In the genomic region with DNA sequence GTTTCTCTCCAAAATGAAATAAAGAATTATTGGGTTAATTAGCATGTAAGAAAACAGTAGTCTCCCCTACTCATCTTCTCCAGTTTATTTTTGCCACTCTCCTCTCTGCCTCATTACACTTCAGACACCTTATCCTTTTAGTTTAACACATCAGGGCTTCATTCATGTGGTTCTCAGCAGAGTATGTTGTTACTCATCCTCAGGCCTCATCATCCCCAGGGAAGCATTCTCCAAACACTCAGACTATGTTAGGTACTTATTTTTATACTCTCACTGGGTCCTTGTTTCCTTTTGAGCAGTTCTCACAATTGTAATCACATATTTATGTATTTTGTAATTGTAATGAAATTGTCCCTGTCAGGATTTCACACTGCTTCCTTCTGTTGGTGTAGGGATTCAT, we compare ENCODE assay signal across 23 cellular contexts.
A peak's percentile ranks its signal among the peaks of the same experiment; 100 is the strongest.
DNase-seq lines count a peak whose midpoint lies in the region; ATAC-seq and TF ChIP-seq lines count a peak whose summit lies in the region.
"Had no signal": no experiment of that assay in that cellular context is flagged by ENCODE, and none has a peak within 500 bp of the region (broad histone marks: within the 10 kb centered on the region; RNA-seq: fewer than 3 reads in every experiment).

No MANE protein-coding gene starts in this region.

- H3K4me1 ChIP-seq in GM23248 (ENCODE audit: insufficient read depth) (no peaks in the 10 kb centered on the region), hepatocyte (ENCODE audit: insufficient read depth) (peaks cover 12% of the 10 kb centered on the region), psoas muscle (peaks cover 22% of the 10 kb centered on the region), suprapubic skin (no peaks in the 10 kb centered on the region), osteoblast (ENCODE audit: insufficient read depth, low read length) (no peaks in the 10 kb centered on the region)

- H3K36me3 ChIP-seq in GM23248 (ENCODE audit: low read depth) (no peaks in the 10 kb centered on the region), hepatocyte (replicated peaks; ENCODE audit: insufficient read depth, low read depth) (no peaks in the 10 kb centered on the region), psoas muscle (ENCODE audit: insufficient read depth in 1 of 2, low read depth in 1 of 2) (no peaks in the 10 kb centered on the region), suprapubic skin (no peaks in the 10 kb centered on the region), osteoblast (ENCODE audit: insufficient read depth, low read length) (no peaks in the 10 kb centered on the region)
- H3K36me3 ChIP-seq: gastrocnemius medialis had no signal

- H3F3A ChIP-seq in GM23248 (ENCODE audit: insufficient read depth) = no peaks in the 10 kb centered on the region

- 0 out of 2 replicates have a peak, but pooled peaks cover 6% of the 10 kb centered on the region for H3K27me3 ChIP-seq in GM23248 (replicated peaks; ENCODE audit: insufficient read depth)
- no peaks in the 10 kb centered on the region for H3K27me3 ChIP-seq in hepatocyte
- no peaks in the 10 kb centered on the region for H3K27me3 ChIP-seq in psoas muscle (ENCODE audit: insufficient read depth in 3 of 3, low read length in 2 of 3)
- no peaks in the 10 kb centered on the region for H3K27me3 ChIP-seq in suprapubic skin
- H3K27me3 ChIP-seq in osteoblast (ENCODE audit: insufficient read depth, low read length) = no peaks in the 10 kb centered on the region
- H3K27me3 ChIP-seq: gastrocnemius medialis had no signal

- ATAC-seq in psoas muscle = peak; percentile 66 to 80 (median 76)
- ATAC-seq in GM21526 (IDR thresholded peaks at IDR 0.05; ENCODE audit: low FRiP score, unreplicated experiment) = no peak
- ATAC-seq: gastrocnemius medialis; GM23338; HepG2; stimulated activated memory B cell treated with anti-CD40 and anti-IgM and Interleukin-4, amounts not matched to agents 10 μg/mL and 1 μg/mL and 100 μg/mL, for 72 hours had no signal

- DNase-seq in GM23248 = peak; percentile 54
- DNase-seq in astrocyte of the hippocampus (ENCODE audit: low read depth, low spot score) = peak; percentile 6
- no peak for DNase-seq in hepatocyte (ENCODE audit: low spot score)
- DNase-seq in psoas muscle = no peak
- DNase-seq in suprapubic skin (ENCODE audit: low spot score in 2 of 2) = no peak
- no peak for DNase-seq in T-helper 9 cell
- no peak for DNase-seq in osteoblast (ENCODE audit: insufficient read length, low spot score, missing footprints)
- DNase-seq: activated CD4-positive, alpha-beta T cell treated with anti-CD3 and anti-CD28 coated beads for 1 hour; activated naive CD4-positive, alpha-beta T cell; activated T-cell treated with anti-CD3 and anti-CD28 coated beads, Interleukin-2, amount 50 U/mL, for 24 hours; amniotic stem cell; CD4-positive, alpha-beta memory T cell; gastrocnemius medialis; left colon; mesendoderm; NCI-H1092 treated with DMSO at 0.1 percent for 48 hours; NCI-H2029; NCI-H446 treated with DMSO at 0.1 percent for 48 hours; SHP77 treated with DMSO at 0.1 percent for 48 hours had no signal

- no peak overlapping the region for H3K4me3 ChIP-seq in GM23248
- no peak overlapping the region for H3K4me3 ChIP-seq in hepatocyte
- H3K4me3 ChIP-seq in psoas muscle = no peak overlapping the region
- no peak overlapping the region for H3K4me3 ChIP-seq in suprapubic skin
- no peak overlapping the region for H3K4me3 ChIP-seq in osteoblast (ENCODE audit: insufficient read depth, low read length)
- H3K4me3 ChIP-seq: gastrocnemius medialis, GM23338 had no signal

- H3K9ac ChIP-seq in GM23248 = no peak overlapping the region

- H3K79me2 ChIP-seq in GM23248 (ENCODE audit: insufficient read depth) (no peaks in the 10 kb centered on the region), hepatocyte (no peaks in the 10 kb centered on the region), osteoblast (ENCODE audit: insufficient read depth, low read length) (no peaks in the 10 kb centered on the region)

- TF ChIP-seq CTCF in hepatocyte (IDR thresholded peaks at IDR 0.05; ENCODE audit: poor library complexity) (no peak), psoas muscle (IDR thresholded peaks at IDR 0.05) (no peak), suprapubic skin (IDR thresholded peaks at IDR 0.05) (no peak), osteoblast (IDR thresholded peaks at IDR 0.05; ENCODE audit: extremely low read depth, low read depth, low read length) (no peak)

- in situ Hi-C loops in GM23248 (cut with MboI) = no loop called here

- H2AFZ ChIP-seq in GM23248 (no peak overlapping the region), hepatocyte (no peak overlapping the region), osteoblast (ENCODE audit: low read length) (no peak overlapping the region)
- H2AFZ ChIP-seq: GM23338 had no signal

- H3K4me2 ChIP-seq in GM23248 (ENCODE audit: unreplicated experiment) = no peak overlapping the region
- H3K4me2 ChIP-seq in hepatocyte = peak overlapping the region; percentile 23
- H3K4me2 ChIP-seq in osteoblast (ENCODE audit: insufficient read depth, low read length) = no peak overlapping the region
- H3K4me2 ChIP-seq: GM23338 had no signal

- H3K9me2 ChIP-seq in GM23248 (ENCODE audit: insufficient read depth) (no peaks in the 10 kb centered on the region), hepatocyte (replicated peaks; ENCODE audit: insufficient read depth) (no peaks in the 10 kb centered on the region)

- intact Hi-C loops in psoas muscle (cut with DNase I) = no loop called here

- H3K27ac ChIP-seq in GM23248 (no peak overlapping the region), hepatocyte (peak overlapping the region; percentile 31), psoas muscle (no peak overlapping the region), suprapubic skin (no peak overlapping the region), osteoblast (ENCODE audit: low read depth, low read length) (no peak overlapping the region)

- TF ChIP-seq POLR2A in suprapubic skin (IDR thresholded peaks at IDR 0.05) = no peak

- TF ChIP-seq EP300 in suprapubic skin (IDR thresholded peaks at IDR 0.05) = no peak

- H4K20me1 ChIP-seq in GM23248 (ENCODE audit: insufficient read depth) (no peaks in the 10 kb centered on the region), hepatocyte (ENCODE audit: insufficient read depth, poor library complexity, severe bottlenecking) (no peaks in the 10 kb centered on the region), osteoblast (ENCODE audit: insufficient read depth, low read length) (no peaks in the 10 kb centered on the region)

- H3K9me3 ChIP-seq in GM23248 (ENCODE audit: low read depth) (no peaks in the 10 kb centered on the region), hepatocyte (ENCODE audit: low read depth) (no peaks in the 10 kb centered on the region), psoas muscle (no peaks in the 10 kb centered on the region), suprapubic skin (no peaks in the 10 kb centered on the region), osteoblast (ENCODE audit: low read depth, low read length) (no peaks in the 10 kb centered on the region)
- H3K9me3 ChIP-seq: gastrocnemius medialis had no signal

Comparison
In these comparisons a context has a peak if more than half of its experiments do, and no peak if none do; other contexts are left out.
1. DNase-seq: peak in GM23248 (single experiment) and astrocyte of the hippocampus (single experiment); none in hepatocyte (single experiment), psoas muscle (0 of 2), suprapubic skin (0 of 2), T-helper 9 cell (single experiment) and osteoblast (single experiment).